Comparison of ENCODE assay signal across 8 cellular contexts in genomic region chr3:120780977-120781376, GRCh38. TPM values are rescaled to one million over a fixed set of nuclear protein-coding genes. Genes with fewer than 3 reads are reported as not detected.
A peak's percentile ranks its signal among the peaks of the same experiment; 100 is the strongest.
DNase-seq lines count a peak whose midpoint lies in the region; ATAC-seq lines count a peak whose summit lies in the region.

No MANE protein-coding gene starts in this region.

- H3K36me3 Mint-ChIP-seq in activated T-cell treated with anti-CD3 and anti-CD28 coated beads, Interleukin-2, amount 50 U/mL, for 4 hours (ENCODE audit: insufficient read depth), result peaks cover 35% of the 10 kb centered on the region

- H3K4me1 Mint-ChIP-seq in activated T-cell treated with anti-CD3 and anti-CD28 coated beads, Interleukin-2, amount 50 U/mL, for 4 hours (ENCODE audit: low read depth), result no peaks in the 10 kb centered on the region

- H3K4me3 Mint-ChIP-seq in activated T-cell treated with anti-CD3 and anti-CD28 coated beads, Interleukin-2, amount 50 U/mL, for 4 hours, result no peak overlapping the region

- no peaks in the 10 kb centered on the region for H3K9me3 Mint-ChIP-seq in activated T-cell treated with anti-CD3 and anti-CD28 coated beads, Interleukin-2, amount 50 U/mL, for 4 hours

- DNase-seq in EL, result peak; percentile 96
- DNase-seq in fibroblast of gingiva (ENCODE audit: low read depth), result peak; percentile 68
- DNase-seq in inferior parietal cortex (ENCODE audit: extremely low spot score), result no peak
- DNase-seq in LoVo (ENCODE audit: low spot score), result no peak
- DNase-seq in activated T-cell treated with anti-CD3 and anti-CD28 coated beads, Interleukin-2, amount 50 U/mL, for 4 hours, result no peak
- no peak for DNase-seq in NCI-H2196 (lab: John Stamatoyannopoulos, UW; ENCODE audit: unreplicated experiment)

- peak; percentile 92 for ATAC-seq in GM21528 (IDR thresholded peaks at IDR 0.05; ENCODE audit: low FRiP score, unreplicated experiment)
- ATAC-seq in HG03565 (IDR thresholded peaks at IDR 0.05; ENCODE audit: unreplicated experiment), result peak; percentile 95
- no peak for ATAC-seq in activated T-cell treated with anti-CD3 and anti-CD28 coated beads, Interleukin-2, amount 50 U/mL, for 4 hours

- H3K27me3 Mint-ChIP-seq in activated T-cell treated with anti-CD3 and anti-CD28 coated beads, Interleukin-2, amount 50 U/mL, for 4 hours (ENCODE audit: low read depth), result no peaks in the 10 kb centered on the region

RNA-seq across cellular contexts. Expression of gene GTF2E1, which starts 38.4 kb away (rescaled TPM):
- 10 to 100 TPM; 22.6 to 25.5 (median 24.9) TPM for total RNA-seq in activated T-cell treated with anti-CD3 and anti-CD28 coated beads, Interleukin-2, amount 50 U/mL, for 4 hours

RNA-seq across cellular contexts. Expression of gene RABL3, which starts 38.7 kb away (rescaled TPM):
- 10 to 100 TPM; 30.8 to 39.8 (median 36.5) TPM for total RNA-seq in activated T-cell treated with anti-CD3 and anti-CD28 coated beads, Interleukin-2, amount 50 U/mL, for 4 hours

Comparison
In these comparisons a context has a peak if more than half of its experiments do, and no peak if none do; other contexts are left out.
1. DNase-seq: peak in EL (single experiment) and fibroblast of gingiva (single experiment); none in inferior parietal cortex (single experiment), LoVo (single experiment), activated T-cell treated with anti-CD3 and anti-CD28 coated beads, Interleukin-2, amount 50 U/mL, for 4 hours (single experiment) and NCI-H2196 (single experiment).
2. ATAC-seq: peak in GM21528 (single experiment) and HG03565 (single experiment); none in activated T-cell treated with anti-CD3 and anti-CD28 coated beads, Interleukin-2, amount 50 U/mL, for 4 hours (0 of 2).